In genomic region chr12:111600296-111600562, GRCh38 we compare ENCODE assay signal across 1 cellular context.
TF ChIP-seq lines count a peak whose summit lies in the region.

No MANE protein-coding gene starts in this region.

TF ChIP-seq in HepG2, 621 proteins besides CTCF, POLR2A, EP300 and RAD21 (continued from another document and continues in another):
- TF ChIP-seq, protein P1, sequence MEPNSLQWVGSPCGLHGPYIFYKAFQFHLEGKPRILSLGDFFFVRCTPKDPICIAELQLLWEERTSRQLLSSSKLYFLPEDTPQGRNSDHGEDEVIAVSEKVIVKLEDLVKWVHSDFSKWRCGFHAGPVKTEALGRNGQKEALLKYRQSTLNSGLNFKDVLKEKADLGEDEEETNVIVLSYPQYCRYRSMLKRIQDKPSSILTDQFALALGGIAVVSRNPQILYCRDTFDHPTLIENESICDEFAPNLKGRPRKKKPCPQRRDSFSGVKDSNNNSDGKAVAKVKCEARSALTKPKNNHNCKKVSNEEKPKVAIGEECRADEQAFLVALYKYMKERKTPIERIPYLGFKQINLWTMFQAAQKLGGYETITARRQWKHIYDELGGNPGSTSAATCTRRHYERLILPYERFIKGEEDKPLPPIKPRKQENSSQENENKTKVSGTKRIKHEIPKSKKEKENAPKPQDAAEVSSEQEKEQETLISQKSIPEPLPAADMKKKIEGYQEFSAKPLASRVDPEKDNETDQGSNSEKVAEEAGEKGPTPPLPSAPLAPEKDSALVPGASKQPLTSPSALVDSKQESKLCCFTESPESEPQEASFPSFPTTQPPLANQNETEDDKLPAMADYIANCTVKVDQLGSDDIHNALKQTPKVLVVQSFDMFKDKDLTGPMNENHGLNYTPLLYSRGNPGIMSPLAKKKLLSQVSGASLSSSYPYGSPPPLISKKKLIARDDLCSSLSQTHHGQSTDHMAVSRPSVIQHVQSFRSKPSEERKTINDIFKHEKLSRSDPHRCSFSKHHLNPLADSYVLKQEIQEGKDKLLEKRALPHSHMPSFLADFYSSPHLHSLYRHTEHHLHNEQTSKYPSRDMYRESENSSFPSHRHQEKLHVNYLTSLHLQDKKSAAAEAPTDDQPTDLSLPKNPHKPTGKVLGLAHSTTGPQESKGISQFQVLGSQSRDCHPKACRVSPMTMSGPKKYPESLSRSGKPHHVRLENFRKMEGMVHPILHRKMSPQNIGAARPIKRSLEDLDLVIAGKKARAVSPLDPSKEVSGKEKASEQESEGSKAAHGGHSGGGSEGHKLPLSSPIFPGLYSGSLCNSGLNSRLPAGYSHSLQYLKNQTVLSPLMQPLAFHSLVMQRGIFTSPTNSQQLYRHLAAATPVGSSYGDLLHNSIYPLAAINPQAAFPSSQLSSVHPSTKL (CRISPR knock-in tag; IDR thresholded peaks at IDR 0.05), result peak; percentile 35; the same call in 1 of the 2 replicates
- TF ChIP-seq CHD4 (IDR thresholded peaks at IDR 0.05; ENCODE audit: borderline replicate concordance, low read length), result no peak
- TF ChIP-seq HDAC6 (IDR thresholded peaks at IDR 0.05; ENCODE audit: low read depth, low read length), result no peak
- no peak for TF ChIP-seq MBD4 (IDR thresholded peaks at IDR 0.05; ENCODE audit: borderline replicate concordance, low read length)
- no peak; the same call in 1 of the 2 replicates for TF ChIP-seq ZNF691 (CRISPR knock-in tag; IDR thresholded peaks at IDR 0.05; ENCODE audit: borderline replicate concordance, low read depth)
- TF ChIP-seq HOXA7 (CRISPR knock-in tag; IDR thresholded peaks at IDR 0.05), result no peak
- TF ChIP-seq IKZF1 (IDR thresholded peaks at IDR 0.05), result no peak
- TF ChIP-seq HES4 (CRISPR knock-in tag; IDR thresholded peaks at IDR 0.05; ENCODE audit: borderline replicate concordance), result no peak
- TF ChIP-seq RELA (CRISPR knock-in tag; IDR thresholded peaks at IDR 0.05), result no peak
- TF ChIP-seq ZNF816 (CRISPR knock-in tag; IDR thresholded peaks at IDR 0.05; ENCODE audit: borderline replicate concordance), result no peak
- TF ChIP-seq ZEB1 (IDR thresholded peaks at IDR 0.05; ENCODE audit: insufficient replicate concordance, low read depth), result no peak
- TF ChIP-seq MATR3 (CRISPR knock-in tag; IDR thresholded peaks at IDR 0.05), result no peak
- no peak for TF ChIP-seq MBNL3 (CRISPR knock-in tag; conservative IDR thresholded peaks at IDR 0.05)
- no peak for TF ChIP-seq SKIL (CRISPR knock-in tag; IDR thresholded peaks at IDR 0.05; ENCODE audit: borderline replicate concordance)
- TF ChIP-seq TBX3 (IDR thresholded peaks at IDR 0.05; ENCODE audit: borderline replicate concordance), result no peak
- no peak for TF ChIP-seq NFIB (CRISPR knock-in tag; IDR thresholded peaks at IDR 0.05; ENCODE audit: borderline replicate concordance)
- TF ChIP-seq USF2 (IDR thresholded peaks at IDR 0.05; ENCODE audit: low read depth, low read length), result no peak
- no peak for TF ChIP-seq USF2 (CRISPR knock-in tag; IDR thresholded peaks at IDR 0.05; ENCODE audit: borderline replicate concordance)
- no peak for TF ChIP-seq HOXD1 (CRISPR knock-in tag; IDR thresholded peaks at IDR 0.05)
- no peak for TF ChIP-seq ZNF354B (CRISPR knock-in tag; IDR thresholded peaks at IDR 0.05)
- TF ChIP-seq ZNF207 (IDR thresholded peaks at IDR 0.05; ENCODE audit: borderline replicate concordance), result no peak
- no peak for TF ChIP-seq ZNF792 (CRISPR knock-in tag; IDR thresholded peaks at IDR 0.05)
- TF ChIP-seq, protein P2, sequence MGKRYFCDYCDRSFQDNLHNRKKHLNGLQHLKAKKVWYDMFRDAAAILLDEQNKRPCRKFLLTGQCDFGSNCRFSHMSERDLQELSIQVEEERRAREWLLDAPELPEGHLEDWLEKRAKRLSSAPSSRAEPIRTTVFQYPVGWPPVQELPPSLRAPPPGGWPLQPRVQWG (CRISPR knock-in tag; IDR thresholded peaks at IDR 0.05; ENCODE audit: borderline replicate concordance, low read depth), result no peak
- TF ChIP-seq ZNF10 (CRISPR knock-in tag; IDR thresholded peaks at IDR 0.05; ENCODE audit: borderline replicate concordance, low read depth), result no peak
- 0 out of 2 replicates have a peak, but pooled peaks have one; percentile 27 for TF ChIP-seq PPARG (CRISPR knock-in tag; conservative IDR thresholded peaks at IDR 0.05)
- no peak for TF ChIP-seq ERF (CRISPR knock-in tag; IDR thresholded peaks at IDR 0.05)
- TF ChIP-seq, protein P3, sequence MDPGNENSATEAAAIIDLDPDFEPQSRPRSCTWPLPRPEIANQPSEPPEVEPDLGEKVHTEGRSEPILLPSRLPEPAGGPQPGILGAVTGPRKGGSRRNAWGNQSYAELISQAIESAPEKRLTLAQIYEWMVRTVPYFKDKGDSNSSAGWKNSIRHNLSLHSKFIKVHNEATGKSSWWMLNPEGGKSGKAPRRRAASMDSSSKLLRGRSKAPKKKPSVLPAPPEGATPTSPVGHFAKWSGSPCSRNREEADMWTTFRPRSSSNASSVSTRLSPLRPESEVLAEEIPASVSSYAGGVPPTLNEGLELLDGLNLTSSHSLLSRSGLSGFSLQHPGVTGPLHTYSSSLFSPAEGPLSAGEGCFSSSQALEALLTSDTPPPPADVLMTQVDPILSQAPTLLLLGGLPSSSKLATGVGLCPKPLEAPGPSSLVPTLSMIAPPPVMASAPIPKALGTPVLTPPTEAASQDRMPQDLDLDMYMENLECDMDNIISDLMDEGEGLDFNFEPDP (CRISPR knock-in tag; conservative IDR thresholded peaks at IDR 0.05), result no peak
- no peak for TF ChIP-seq SNAI1 (CRISPR knock-in tag; IDR thresholded peaks at IDR 0.05; ENCODE audit: borderline replicate concordance)
- TF ChIP-seq ZBTB20 (CRISPR knock-in tag; IDR thresholded peaks at IDR 0.05; ENCODE audit: borderline replicate concordance, low read depth), result no peak
- TF ChIP-seq EED (CRISPR knock-in tag; IDR thresholded peaks at IDR 0.05), result no peak
- no peak for TF ChIP-seq NCOA5 (CRISPR knock-in tag; IDR thresholded peaks at IDR 0.05)
- no peak for TF ChIP-seq ZNF780A (CRISPR knock-in tag; IDR thresholded peaks at IDR 0.05)
- TF ChIP-seq ZNF138 (CRISPR knock-in tag; IDR thresholded peaks at IDR 0.05; ENCODE audit: low read depth), result no peak
- no peak for TF ChIP-seq GPBP1L1 (CRISPR knock-in tag; IDR thresholded peaks at IDR 0.05)
- TF ChIP-seq YEATS2 (CRISPR knock-in tag; IDR thresholded peaks at IDR 0.05; ENCODE audit: borderline replicate concordance), result no peak
- no peak for TF ChIP-seq ZNF749 (CRISPR knock-in tag; IDR thresholded peaks at IDR 0.05; ENCODE audit: borderline replicate concordance)
- TF ChIP-seq CERS6 (CRISPR knock-in tag; IDR thresholded peaks at IDR 0.05), result no peak
- no peak for TF ChIP-seq ZBTB38 (CRISPR knock-in tag; IDR thresholded peaks at IDR 0.05)
- no peak for TF ChIP-seq ATRX (CRISPR knock-in tag; IDR thresholded peaks at IDR 0.05; ENCODE audit: borderline replicate concordance)
- TF ChIP-seq ELF4 (CRISPR knock-in tag; IDR thresholded peaks at IDR 0.05; ENCODE audit: borderline replicate concordance), result no peak
- TF ChIP-seq EHMT2 (IDR thresholded peaks at IDR 0.05; ENCODE audit: borderline replicate concordance, low read depth, low read length), result no peak
- no peak for TF ChIP-seq PHB2 (IDR thresholded peaks at IDR 0.05; ENCODE audit: partially characterized antibody)
- no peak for TF ChIP-seq ZNF24 (IDR thresholded peaks at IDR 0.05)
- TF ChIP-seq ATM (IDR thresholded peaks at IDR 0.05; ENCODE audit: borderline replicate concordance), result no peak
- TF ChIP-seq KLF16 (CRISPR knock-in tag; IDR thresholded peaks at IDR 0.05), result no peak
- TF ChIP-seq FLYWCH1 (CRISPR knock-in tag; IDR thresholded peaks at IDR 0.05), result no peak
- no peak for TF ChIP-seq KLF9 (CRISPR knock-in tag; IDR thresholded peaks at IDR 0.05; ENCODE audit: low read depth)
- TF ChIP-seq, protein P4, sequence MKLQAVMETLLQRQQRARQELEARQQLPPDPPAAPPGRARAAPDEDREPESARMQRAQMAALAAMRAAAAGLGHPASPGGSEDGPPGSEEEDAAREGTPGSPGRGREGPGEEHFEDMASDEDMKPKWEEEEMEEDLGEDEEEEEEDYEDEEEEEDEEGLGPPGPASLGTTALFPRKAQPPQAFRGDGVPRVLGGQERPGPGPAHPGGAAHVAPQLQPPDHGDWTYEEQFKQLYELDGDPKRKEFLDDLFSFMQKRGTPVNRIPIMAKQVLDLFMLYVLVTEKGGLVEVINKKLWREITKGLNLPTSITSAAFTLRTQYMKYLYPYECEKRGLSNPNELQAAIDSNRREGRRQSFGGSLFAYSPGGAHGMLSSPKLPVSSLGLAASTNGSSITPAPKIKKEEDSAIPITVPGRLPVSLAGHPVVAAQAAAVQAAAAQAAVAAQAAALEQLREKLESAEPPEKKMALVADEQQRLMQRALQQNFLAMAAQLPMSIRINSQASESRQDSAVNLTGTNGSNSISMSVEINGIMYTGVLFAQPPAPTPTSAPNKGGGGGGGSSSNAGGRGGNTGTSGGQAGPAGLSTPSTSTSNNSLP (IDR thresholded peaks at IDR 0.05; ENCODE audit: low read depth, low read length), result peak; percentile 64; the same call in 1 of the 2 replicates
- TF ChIP-seq BCLAF1 (IDR thresholded peaks at IDR 0.05), result no peak
- TF ChIP-seq IRF2 (CRISPR knock-in tag; IDR thresholded peaks at IDR 0.05), result no peak
